ENCODE assay signal across 1 cellular context in genomic region chr12:57138526-57139272, GRCh38.
A peak's percentile ranks its signal among the peaks of the same experiment; 100 is the strongest.
TF ChIP-seq lines count a peak whose summit lies in the region.

No MANE protein-coding gene starts in this region.

TF ChIP-seq in HepG2, 621 proteins besides CTCF, POLR2A, EP300 and RAD21 (continued from another document and continues in another):
- TF ChIP-seq, protein P1, sequence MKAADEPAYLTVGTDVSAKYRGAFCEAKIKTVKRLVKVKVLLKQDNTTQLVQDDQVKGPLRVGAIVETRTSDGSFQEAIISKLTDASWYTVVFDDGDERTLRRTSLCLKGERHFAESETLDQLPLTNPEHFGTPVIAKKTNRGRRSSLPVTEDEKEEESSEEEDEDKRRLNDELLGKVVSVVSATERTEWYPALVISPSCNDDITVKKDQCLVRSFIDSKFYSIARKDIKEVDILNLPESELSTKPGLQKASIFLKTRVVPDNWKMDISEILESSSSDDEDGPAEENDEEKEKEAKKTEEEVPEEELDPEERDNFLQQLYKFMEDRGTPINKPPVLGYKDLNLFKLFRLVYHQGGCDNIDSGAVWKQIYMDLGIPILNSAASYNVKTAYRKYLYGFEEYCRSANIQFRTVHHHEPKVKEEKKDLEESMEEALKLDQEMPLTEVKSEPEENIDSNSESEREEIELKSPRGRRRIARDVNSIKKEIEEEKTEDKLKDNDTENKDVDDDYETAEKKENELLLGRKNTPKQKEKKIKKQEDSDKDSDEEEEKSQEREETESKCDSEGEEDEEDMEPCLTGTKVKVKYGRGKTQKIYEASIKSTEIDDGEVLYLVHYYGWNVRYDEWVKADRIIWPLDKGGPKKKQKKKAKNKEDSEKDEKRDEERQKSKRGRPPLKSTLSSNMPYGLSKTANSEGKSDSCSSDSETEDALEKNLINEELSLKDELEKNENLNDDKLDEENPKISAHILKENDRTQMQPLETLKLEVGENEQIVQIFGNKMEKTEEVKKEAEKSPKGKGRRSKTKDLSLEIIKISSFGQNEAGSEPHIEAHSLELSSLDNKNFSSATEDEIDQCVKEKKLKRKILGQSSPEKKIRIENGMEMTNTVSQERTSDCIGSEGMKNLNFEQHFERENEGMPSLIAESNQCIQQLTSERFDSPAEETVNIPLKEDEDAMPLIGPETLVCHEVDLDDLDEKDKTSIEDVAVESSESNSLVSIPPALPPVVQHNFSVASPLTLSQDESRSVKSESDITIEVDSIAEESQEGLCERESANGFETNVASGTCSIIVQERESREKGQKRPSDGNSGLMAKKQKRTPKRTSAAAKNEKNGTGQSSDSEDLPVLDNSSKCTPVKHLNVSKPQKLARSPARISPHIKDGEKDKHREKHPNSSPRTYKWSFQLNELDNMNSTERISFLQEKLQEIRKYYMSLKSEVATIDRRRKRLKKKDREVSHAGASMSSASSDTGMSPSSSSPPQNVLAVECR (CRISPR knock-in tag; IDR thresholded peaks at IDR 0.05; ENCODE audit: borderline replicate concordance), result peak; percentile 27; the same call in 1 of the 2 replicates
- TF ChIP-seq NFE2L1 (CRISPR knock-in tag; IDR thresholded peaks at IDR 0.05; ENCODE audit: borderline replicate concordance) (no peak), KAT7 (CRISPR knock-in tag; IDR thresholded peaks at IDR 0.05; ENCODE audit: borderline replicate concordance) (no peak), ZSCAN25 (CRISPR knock-in tag; IDR thresholded peaks at IDR 0.05) (peak; percentile 92), SMARCE1 (IDR thresholded peaks at IDR 0.05; ENCODE audit: borderline replicate concordance) (no peak), NR2C2 (CRISPR knock-in tag; IDR thresholded peaks at IDR 0.05; ENCODE audit: borderline replicate concordance) (peak; percentile 62; the same call in 1 of the 2 replicates), ZNF256 (CRISPR knock-in tag; conservative IDR thresholded peaks at IDR 0.05) (no peak), SIN3B (IDR thresholded peaks at IDR 0.05; ENCODE audit: low read length) (no peak), XRCC5 (optimal IDR thresholded peaks at IDR 0.05; ENCODE audit: low read length) (no peak), ZNF274 (CRISPR knock-in tag; IDR thresholded peaks at IDR 0.05) (no peak), MTERF4 (CRISPR knock-in tag; IDR thresholded peaks at IDR 0.05) (no peak), RBAK (CRISPR knock-in tag; IDR thresholded peaks at IDR 0.05) (no peak), CENPX (CRISPR knock-in tag; IDR thresholded peaks at IDR 0.05) (no peak), ZNF75D (CRISPR knock-in tag; IDR thresholded peaks at IDR 0.05; ENCODE audit: borderline replicate concordance) (no peak), PAF1 (CRISPR knock-in tag; IDR thresholded peaks at IDR 0.05) (no peak), ZNF326 (CRISPR knock-in tag; IDR thresholded peaks at IDR 0.05; ENCODE audit: borderline replicate concordance) (no peak), ZNF30 (CRISPR knock-in tag; IDR thresholded peaks at IDR 0.05) (no peak), HNRNPUL1 (IDR thresholded peaks at IDR 0.05; ENCODE audit: low read depth, low read length) (no peak), ATF6 (CRISPR knock-in tag; conservative IDR thresholded peaks at IDR 0.05) (no peak), NFYB (CRISPR knock-in tag; IDR thresholded peaks at IDR 0.05) (no peak), ZNF367 (CRISPR knock-in tag; IDR thresholded peaks at IDR 0.05; ENCODE audit: borderline replicate concordance) (no peak), HNRNPK (IDR thresholded peaks at IDR 0.05; ENCODE audit: low read depth, low read length, poor library complexity, severe bottlenecking) (no peak), PCBP1 (IDR thresholded peaks at IDR 0.05; ENCODE audit: borderline replicate concordance, low read depth, low read length) (no peak), ZBTB38 (CRISPR knock-in tag; IDR thresholded peaks at IDR 0.05) (no peak), BHLHE40 (IDR thresholded peaks at IDR 0.05; ENCODE audit: low read length) (no peak), ZEB1 (IDR thresholded peaks at IDR 0.05; ENCODE audit: insufficient replicate concordance, low read depth) (no peak), ZNF576 (CRISPR knock-in tag; IDR thresholded peaks at IDR 0.05) (no peak), FOXJ3 (CRISPR knock-in tag; IDR thresholded peaks at IDR 0.05; ENCODE audit: borderline replicate concordance) (no peak), ZNF407 (CRISPR knock-in tag; IDR thresholded peaks at IDR 0.05; ENCODE audit: not compliant biosample characterization) (no peak), SP1 (IDR thresholded peaks at IDR 0.05) (no peak), SP1 (CRISPR knock-in tag; IDR thresholded peaks at IDR 0.05) (no peak), SRSF4 (IDR thresholded peaks at IDR 0.05; ENCODE audit: low read depth, low read length, poor library complexity, severe bottlenecking) (no peak), NR2F2 (IDR thresholded peaks at IDR 0.05; ENCODE audit: borderline replicate concordance, low read depth) (peak; percentile 79), SMAD1 (CRISPR knock-in tag; IDR thresholded peaks at IDR 0.05; ENCODE audit: borderline replicate concordance, low read depth) (no peak), ZFP62 (CRISPR knock-in tag; IDR thresholded peaks at IDR 0.05) (no peak), FOSL1 (CRISPR knock-in tag; IDR thresholded peaks at IDR 0.05; ENCODE audit: borderline replicate concordance) (no peak), ZFP91 (CRISPR knock-in tag; IDR thresholded peaks at IDR 0.05; ENCODE audit: borderline replicate concordance) (no peak), CHCHD3 (CRISPR knock-in tag; IDR thresholded peaks at IDR 0.05) (no peak)
- TF ChIP-seq, protein P2, sequence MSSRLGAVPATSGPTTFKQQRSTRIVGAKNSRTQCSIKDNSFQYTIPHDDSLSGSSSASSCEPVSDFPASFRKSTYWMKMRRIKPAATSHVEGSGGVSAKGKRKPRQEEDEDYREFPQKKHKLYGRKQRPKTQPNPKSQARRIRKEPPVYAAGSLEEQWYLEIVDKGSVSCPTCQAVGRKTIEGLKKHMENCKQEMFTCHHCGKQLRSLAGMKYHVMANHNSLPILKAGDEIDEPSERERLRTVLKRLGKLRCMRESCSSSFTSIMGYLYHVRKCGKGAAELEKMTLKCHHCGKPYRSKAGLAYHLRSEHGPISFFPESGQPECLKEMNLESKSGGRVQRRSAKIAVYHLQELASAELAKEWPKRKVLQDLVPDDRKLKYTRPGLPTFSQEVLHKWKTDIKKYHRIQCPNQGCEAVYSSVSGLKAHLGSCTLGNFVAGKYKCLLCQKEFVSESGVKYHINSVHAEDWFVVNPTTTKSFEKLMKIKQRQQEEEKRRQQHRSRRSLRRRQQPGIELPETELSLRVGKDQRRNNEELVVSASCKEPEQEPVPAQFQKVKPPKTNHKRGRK (CRISPR knock-in tag; IDR thresholded peaks at IDR 0.05), result no peak
- TF ChIP-seq, protein P3, sequence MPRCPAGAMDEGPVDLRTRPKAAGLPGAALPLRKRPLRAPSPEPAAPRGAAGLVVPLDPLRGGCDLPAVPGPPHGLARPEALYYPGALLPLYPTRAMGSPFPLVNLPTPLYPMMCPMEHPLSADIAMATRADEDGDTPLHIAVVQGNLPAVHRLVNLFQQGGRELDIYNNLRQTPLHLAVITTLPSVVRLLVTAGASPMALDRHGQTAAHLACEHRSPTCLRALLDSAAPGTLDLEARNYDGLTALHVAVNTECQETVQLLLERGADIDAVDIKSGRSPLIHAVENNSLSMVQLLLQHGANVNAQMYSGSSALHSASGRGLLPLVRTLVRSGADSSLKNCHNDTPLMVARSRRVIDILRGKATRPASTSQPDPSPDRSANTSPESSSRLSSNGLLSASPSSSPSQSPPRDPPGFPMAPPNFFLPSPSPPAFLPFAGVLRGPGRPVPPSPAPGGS (CRISPR knock-in tag; IDR thresholded peaks at IDR 0.05), result no peak
- TF ChIP-seq, protein P4, sequence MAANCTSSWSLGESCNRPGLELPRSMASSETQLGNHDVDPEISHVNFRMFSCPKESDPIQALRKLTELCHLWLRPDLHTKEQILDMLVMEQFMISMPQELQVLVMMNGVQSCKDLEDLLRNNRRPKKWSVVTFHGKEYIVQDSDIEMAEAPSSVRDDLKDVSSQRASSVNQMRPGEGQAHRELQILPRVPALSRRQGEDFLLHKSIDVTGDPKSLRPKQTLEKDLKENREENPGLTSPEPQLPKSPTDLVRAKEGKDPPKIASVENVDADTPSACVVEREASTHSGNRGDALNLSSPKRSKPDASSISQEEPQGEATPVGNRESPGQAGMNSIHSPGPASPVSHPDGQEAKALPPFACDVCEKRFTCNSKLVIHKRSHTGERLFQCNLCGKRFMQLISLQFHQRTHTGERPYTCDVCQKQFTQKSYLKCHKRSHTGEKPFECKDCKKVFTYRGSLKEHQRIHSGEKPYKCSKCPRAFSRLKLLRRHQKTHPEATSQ (CRISPR knock-in tag; IDR thresholded peaks at IDR 0.05; ENCODE audit: borderline replicate concordance), result no peak
